In genomic region chr19:17470204-17470841, GRCh38 we compare ENCODE assay signal across 8 cellular contexts. TPM values are rescaled to one million over a fixed set of nuclear protein-coding genes. Genes with fewer than 3 reads are reported as not detected.
A peak's percentile ranks its signal among the peaks of the same experiment; 100 is the strongest.
DNase-seq lines count a peak whose midpoint lies in the region; ATAC-seq and TF ChIP-seq lines count a peak whose summit lies in the region.

Gene SLC27A1 (plus strand): TSS chr19:17470524. CDS start chr19:17470541, 17 bp downstream.

- WGBS in right lobe of liver (ENCODE audit: insufficient coverage, low coverage, low lambda C conversion rate, missing lambda C conversion rate) = 0% methylated on average over 7 of the region's 61 CpGs

- H4K20me1 ChIP-seq in BLaER1 = peaks cover 5% of the 10 kb centered on the region; the same call in 1 of the 2 replicates

- H3K9ac ChIP-seq in BLaER1 (peak within 1 kb of the TSS; percentile 79), duodenal mucosa (ENCODE audit: low read depth in 1 of 2, low read length in 2 of 2) (peak within 1 kb of the TSS; percentile 39 to 49)

- peak within 1 kb of the TSS; percentile 70 for H3K27ac ChIP-seq in BLaER1
- H3K27ac ChIP-seq in duodenal mucosa (ENCODE audit: low read depth, low read length) = peak within 1 kb of the TSS; percentile 77
- peak within 1 kb of the TSS; percentile 24 to 60 (median 29) for H3K27ac ChIP-seq in right lobe of liver

- H3K4me3 ChIP-seq in BLaER1 = peak within 1 kb of the TSS; percentile 79
- peak within 1 kb of the TSS; percentile 73 to 87 for H3K4me3 ChIP-seq in duodenal mucosa (ENCODE audit: low read depth in 1 of 2, low read length in 2 of 2)
- H3K4me3 ChIP-seq in right lobe of liver = peak within 1 kb of the TSS; percentile 65 to 85 (median 83)

- H3K4me2 ChIP-seq in BLaER1 = peak within 1 kb of the TSS; percentile 98

- ATAC-seq in GM19324 (IDR thresholded peaks at IDR 0.05; ENCODE audit: low FRiP score, unreplicated experiment) = peak; percentile 82
- peak; percentile 80 for ATAC-seq in HG03460 (IDR thresholded peaks at IDR 0.05; ENCODE audit: unreplicated experiment)
- peak; percentile 87 to 94 (median 92) for ATAC-seq in right lobe of liver

- intact Hi-C loops in right lobe of liver (cut with DNase I) = no loop called here

- H3K27me3 ChIP-seq in BLaER1 (no peaks in the 10 kb centered on the region), duodenal mucosa (ENCODE audit: control insufficient read depth in 1 of 2, insufficient read depth in 2 of 2, low read length in 2 of 2) (no peaks in the 10 kb centered on the region), right lobe of liver (no peaks in the 10 kb centered on the region)

- H3K9me3 ChIP-seq in BLaER1 (no peaks in the 10 kb centered on the region), duodenal mucosa (ENCODE audit: control insufficient read depth in 1 of 2, low read length in 2 of 2) (no peaks in the 10 kb centered on the region), right lobe of liver (no peaks in the 10 kb centered on the region)

- H3K36me3 ChIP-seq in BLaER1 (no peaks in the 10 kb centered on the region), duodenal mucosa (ENCODE audit: control insufficient read depth in 1 of 2, insufficient read depth in 2 of 2, low read length in 2 of 2) (no peaks in the 10 kb centered on the region), right lobe of liver (no peaks in the 10 kb centered on the region)

- DNase-seq in NCI-H69 (lab: John Stamatoyannopoulos, UW) (peak; percentile 99), right lobe of liver (peak; percentile 99)
- peak; percentile 92 to 95 for DNase-seq in activated CD4-positive, alpha-beta T cell treated with anti-CD3 and anti-CD28 coated beads, Interleukin-2, amount 50 U/mL, for 48 hours
- DNase-seq in stimulated activated CD4-positive, alpha-beta T cell treated with anti-CD3 and anti-CD28 coated beads, Interleukin-4, amount 100 ng/mL, for 1 hour = peak; percentile 86

- H3K4me1 ChIP-seq in BLaER1 (peaks cover 78% of the 10 kb centered on the region), duodenal mucosa (ENCODE audit: control insufficient read depth in 1 of 2, insufficient read depth in 2 of 2, low read length in 2 of 2) (peaks cover 17 to 21% of the 10 kb centered on the region in 2 donors), right lobe of liver (no peaks in the 10 kb centered on the region)

- no peak for TF ChIP-seq POLR2A in right lobe of liver (IDR thresholded peaks at IDR 0.05)

- TF ChIP-seq CTCF in right lobe of liver (IDR thresholded peaks at IDR 0.05) = no peak

RNA-seq across cellular contexts. Expression of gene SLC27A1, which starts in this region (rescaled TPM):
- 10 to 100 TPM in 1 of 6 experiments, 1 to 10 TPM in 5; 5.1 to 12.3 (median 6.1) TPM for total RNA-seq in right lobe of liver

Comparison
In these comparisons a context has a peak if more than half of its experiments do, and no peak if none do; other contexts are left out.
1. Peak in every context shown above with its lines: DNase-seq, ATAC-seq, H3K4me3 ChIP-seq and H3K27ac ChIP-seq.